Comparison of ENCODE assay signal across 14 cellular contexts in the genomic region with DNA sequence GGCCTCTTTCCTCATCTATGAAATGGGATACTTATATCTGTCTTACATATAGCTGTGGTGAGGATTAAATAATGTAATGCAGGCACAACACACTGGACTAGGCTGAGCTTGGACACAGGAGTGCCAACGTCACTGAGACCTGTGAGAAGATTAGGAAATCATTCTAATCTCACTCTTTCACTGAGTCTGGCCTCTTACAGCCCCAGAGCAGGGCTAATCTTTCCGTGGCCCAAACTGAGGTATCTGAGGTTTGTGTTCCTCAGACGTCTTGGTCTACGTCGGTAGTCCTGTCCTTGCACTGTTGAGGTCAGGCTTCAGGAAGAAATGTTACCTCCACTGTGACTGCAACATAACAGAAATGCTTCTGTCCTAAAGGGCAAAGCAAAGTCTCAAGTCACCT. TPM values are rescaled to one million over a fixed set of nuclear protein-coding genes. Genes with fewer than 3 reads are reported as not detected.
DNase-seq lines count a peak whose midpoint lies in the region; ATAC-seq and TF ChIP-seq lines count a peak whose summit lies in the region.
"Had no signal": no experiment of that assay in that cellular context is flagged by ENCODE, and none has a peak within 500 bp of the region (broad histone marks: within the 10 kb centered on the region; RNA-seq: fewer than 3 reads in every experiment).

No MANE protein-coding gene starts in this region.

- no peak overlapping the region for H3K4me3 Mint-ChIP-seq in GM23338
- H3K4me3 Mint-ChIP-seq: activated T-helper 17 cell treated with anti-CD3 and anti-CD28 coated beads, Interleukin-2, amount 50 U/mL, for 72 hours; naive thymus-derived CD4-positive, alpha-beta T cell had no signal

- H3K36me3 Mint-ChIP-seq in GM23338 (ENCODE audit: low read depth): no peaks in the 10 kb centered on the region

- H3K27ac Mint-ChIP-seq in GM23338: no peak overlapping the region
- H3K27ac Mint-ChIP-seq: activated T-helper 17 cell treated with anti-CD3 and anti-CD28 coated beads, Interleukin-2, amount 50 U/mL, for 72 hours had no signal

- H3K4me3 ChIP-seq in breast epithelium: peak overlapping the region in 1 of 3 donors; percentile 100
- H3K4me3 ChIP-seq in liver (ENCODE audit: low read depth in 1 of 3, low read length in 3 of 3): no peak overlapping the region
- H3K4me3 ChIP-seq in stomach smooth muscle (ENCODE audit: low read length in 2 of 2): peak overlapping the region in 1 of 2 donors; percentile 22
- no peak overlapping the region for H3K4me3 ChIP-seq in GM23338
- H3K4me3 ChIP-seq: SJCRH30 had no signal

- WGBS in liver: 15% methylated on average over 5 of the region's 5 CpGs

- H3K27me3 ChIP-seq in breast epithelium (no peaks in the 10 kb centered on the region), liver (ENCODE audit: control insufficient read depth in 4 of 4, insufficient read depth in 4 of 4, low read length in 3 of 4) (no peaks in the 10 kb centered on the region), stomach smooth muscle (ENCODE audit: control insufficient read depth in 1 of 2, insufficient read depth in 2 of 2, low read length in 2 of 2) (no peaks in the 10 kb centered on the region), GM23338 (ENCODE audit: insufficient read depth) (peaks cover 90% of the 10 kb centered on the region)
- H3K27me3 ChIP-seq: SJCRH30 had no signal

- DNase-seq in NCI-H82 (lab: John Stamatoyannopoulos, UW) (peak; percentile 80), breast epithelium (ENCODE audit: low spot score in 2 of 2) (no peak), left colon (no peak), GM23338 (ENCODE audit: low spot score) (no peak), hypothalamus (lab: John Stamatoyannopoulos, UW) (no peak)
- DNase-seq: HCEC 1CT; MM.1S; naive thymus-derived CD4-positive, alpha-beta T cell; SJCRH30; stimulated activated CD4-positive, alpha-beta T cell treated with anti-CD3 and anti-CD28 coated beads, Interleukin-4, amount 100 ng/mL, for 1 hour had no signal

- no peak for TF ChIP-seq POLR2A in breast epithelium (IDR thresholded peaks at IDR 0.05)

- no peak for TF ChIP-seq RAD21 in liver (IDR thresholded peaks at IDR 0.05)

- H2AFZ ChIP-seq in GM23338: no peak overlapping the region

- H3K4me1 ChIP-seq in breast epithelium (peaks cover 19 to 73% of the 10 kb centered on the region in 2 donors), liver (ENCODE audit: control insufficient read depth in 4 of 4, insufficient read depth in 4 of 4, low read length in 3 of 4) (peaks cover 31 to 96% (median 74%) of the 10 kb centered on the region in 4 donors), stomach smooth muscle (ENCODE audit: control insufficient read depth, insufficient read depth, low read length) (peaks cover 89% of the 10 kb centered on the region), GM23338 (ENCODE audit: insufficient read depth) (peaks cover 57% of the 10 kb centered on the region)

- H3K9me3 Mint-ChIP-seq in GM23338: no peaks in the 10 kb centered on the region
- H3K9me3 Mint-ChIP-seq: activated T-helper 17 cell treated with anti-CD3 and anti-CD28 coated beads, Interleukin-2, amount 50 U/mL, for 72 hours; naive thymus-derived CD4-positive, alpha-beta T cell had no signal

- peaks cover 16% of the 10 kb centered on the region; the same call in 1 of the 2 replicates for H3F3A ChIP-seq in GM23338 (replicated peaks; ENCODE audit: low read depth)

- H3K36me3 ChIP-seq in breast epithelium: no peaks in the 10 kb centered on the region
- H3K36me3 ChIP-seq in liver (ENCODE audit: control insufficient read depth in 4 of 4, insufficient read depth in 3 of 4, low read depth in 1 of 4, low read length in 3 of 4): no peaks in the 10 kb centered on the region
- H3K36me3 ChIP-seq in stomach smooth muscle (ENCODE audit: control insufficient read depth in 2 of 2, insufficient read depth in 2 of 2, low read length in 2 of 2): peaks cover 0 to 6% of the 10 kb centered on the region in 2 donors
- H3K36me3 ChIP-seq in GM23338 (ENCODE audit: insufficient read depth): no peaks in the 10 kb centered on the region

- H3K9ac ChIP-seq in liver (ENCODE audit: low read depth in 1 of 2, low read length in 2 of 2) (peak overlapping the region in 1 of 2 donors; percentile 36), stomach smooth muscle (ENCODE audit: low read length in 2 of 2) (peak overlapping the region in 1 of 2 donors; percentile 21)

- H3K27me3 Mint-ChIP-seq in GM23338 (ENCODE audit: insufficient read depth, low read depth, poor library complexity): peaks cover 43% of the 10 kb centered on the region
- H3K27me3 Mint-ChIP-seq: activated T-helper 17 cell treated with anti-CD3 and anti-CD28 coated beads, Interleukin-2, amount 50 U/mL, for 72 hours; naive thymus-derived CD4-positive, alpha-beta T cell had no signal

- ATAC-seq in left colon (no peak), GM23338 (no peak), HG03025 (IDR thresholded peaks at IDR 0.05; ENCODE audit: low FRiP score, unreplicated experiment) (no peak)
- ATAC-seq: activated T-helper 17 cell treated with anti-CD3 and anti-CD28 coated beads, Interleukin-2, amount 50 U/mL, for 72 hours; naive thymus-derived CD4-positive, alpha-beta T cell had no signal

- H3K9me3 ChIP-seq in breast epithelium: no peaks in the 10 kb centered on the region
- no peaks in the 10 kb centered on the region for H3K9me3 ChIP-seq in liver (ENCODE audit: control insufficient read depth in 4 of 4, low read length in 3 of 4)
- no peaks in the 10 kb centered on the region for H3K9me3 ChIP-seq in stomach smooth muscle (ENCODE audit: control insufficient read depth in 2 of 2, low read length in 2 of 2)
- H3K9me3 ChIP-seq: SJCRH30 had no signal

- no peaks in the 10 kb centered on the region for H3K79me2 ChIP-seq in GM23338 (replicated peaks; ENCODE audit: insufficient read depth)

- H3K4me2 ChIP-seq in GM23338: no peak overlapping the region

- peaks cover 27% of the 10 kb centered on the region for H4K20me1 ChIP-seq in GM23338 (replicated peaks; ENCODE audit: insufficient read depth)

- H3K9me2 ChIP-seq in GM23338 (ENCODE audit: insufficient read depth): no peaks in the 10 kb centered on the region

- H3K27ac ChIP-seq in breast epithelium: peak overlapping the region; percentile 98 to 100
- H3K27ac ChIP-seq in liver (ENCODE audit: low read depth in 1 of 2, low read length in 2 of 2): peak overlapping the region; percentile 97 to 99
- peak overlapping the region; percentile 55 for H3K27ac ChIP-seq in stomach smooth muscle (ENCODE audit: low read length)
- no peak overlapping the region for H3K27ac ChIP-seq in GM23338 (ENCODE audit: low read depth)

- H3K4me1 Mint-ChIP-seq in GM23338: peaks cover 70% of the 10 kb centered on the region

- TF ChIP-seq CTCF in breast epithelium (IDR thresholded peaks at IDR 0.05) (no peak), liver (IDR thresholded peaks at IDR 0.05; ENCODE audit: low read depth, low read length, missing input control) (no peak), GM23338 (conservative IDR thresholded peaks at IDR 0.05; ENCODE audit: low read depth in 2 of 2) (no peak)

- intact Hi-C loops in breast epithelium (cut with DNase I; ENCODE audit: low total_unique reads): no loop called here
- intact Hi-C loops in left colon (cut with DNase I, micrococcal nuclease): no loop called here

TF ChIP-seq in GM23338, 12 proteins besides CTCF, POLR2A, EP300 and RAD21:
- TF ChIP-seq, protein P1, sequence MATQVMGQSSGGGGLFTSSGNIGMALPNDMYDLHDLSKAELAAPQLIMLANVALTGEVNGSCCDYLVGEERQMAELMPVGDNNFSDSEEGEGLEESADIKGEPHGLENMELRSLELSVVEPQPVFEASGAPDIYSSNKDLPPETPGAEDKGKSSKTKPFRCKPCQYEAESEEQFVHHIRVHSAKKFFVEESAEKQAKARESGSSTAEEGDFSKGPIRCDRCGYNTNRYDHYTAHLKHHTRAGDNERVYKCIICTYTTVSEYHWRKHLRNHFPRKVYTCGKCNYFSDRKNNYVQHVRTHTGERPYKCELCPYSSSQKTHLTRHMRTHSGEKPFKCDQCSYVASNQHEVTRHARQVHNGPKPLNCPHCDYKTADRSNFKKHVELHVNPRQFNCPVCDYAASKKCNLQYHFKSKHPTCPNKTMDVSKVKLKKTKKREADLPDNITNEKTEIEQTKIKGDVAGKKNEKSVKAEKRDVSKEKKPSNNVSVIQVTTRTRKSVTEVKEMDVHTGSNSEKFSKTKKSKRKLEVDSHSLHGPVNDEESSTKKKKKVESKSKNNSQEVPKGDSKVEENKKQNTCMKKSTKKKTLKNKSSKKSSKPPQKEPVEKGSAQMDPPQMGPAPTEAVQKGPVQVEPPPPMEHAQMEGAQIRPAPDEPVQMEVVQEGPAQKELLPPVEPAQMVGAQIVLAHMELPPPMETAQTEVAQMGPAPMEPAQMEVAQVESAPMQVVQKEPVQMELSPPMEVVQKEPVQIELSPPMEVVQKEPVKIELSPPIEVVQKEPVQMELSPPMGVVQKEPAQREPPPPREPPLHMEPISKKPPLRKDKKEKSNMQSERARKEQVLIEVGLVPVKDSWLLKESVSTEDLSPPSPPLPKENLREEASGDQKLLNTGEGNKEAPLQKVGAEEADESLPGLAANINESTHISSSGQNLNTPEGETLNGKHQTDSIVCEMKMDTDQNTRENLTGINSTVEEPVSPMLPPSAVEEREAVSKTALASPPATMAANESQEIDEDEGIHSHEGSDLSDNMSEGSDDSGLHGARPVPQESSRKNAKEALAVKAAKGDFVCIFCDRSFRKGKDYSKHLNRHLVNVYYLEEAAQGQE (IDR thresholded peaks at IDR 0.05; ENCODE audit: unreplicated experiment): no peak
- TF ChIP-seq NANOG (IDR thresholded peaks at IDR 0.05; ENCODE audit: borderline replicate concordance) (no peak), ZNF114 (CRISPR knock-in tag; IDR thresholded peaks at IDR 0.05) (no peak), STAT1 (IDR thresholded peaks at IDR 0.05; ENCODE audit: unreplicated experiment) (no peak)

RNA-seq across cellular contexts. Expression of gene A3GALT2, which starts 22.6 kb away (rescaled TPM):
- total RNA-seq in breast epithelium (not detected), liver (not detected), left colon (not detected)
- polyA plus RNA-seq in liver (not detected), GM23338 (2016; fragmentation: Nextera tagmentation; extraction: Ambion mirVana) (not detected in 2 replicates)
- total RNA-seq in GM23338 (2014; rRNA removed; shearing (Covaris generic)): not detected in 2 replicates
- total RNA-seq: activated T-helper 17 cell treated with anti-CD3 and anti-CD28 coated beads, Interleukin-2, amount 50 U/mL, for 72 hours; naive thymus-derived CD4-positive, alpha-beta T cell; SJCRH30 had no signal
- polyA plus RNA-seq: naive thymus-derived CD4-positive, alpha-beta T cell had no signal
